11 cellular contexts compared by ENCODE assay signal in genomic region chr1:236534164-236534651, GRCh38. TPM values are rescaled to one million over a fixed set of nuclear protein-coding genes. Genes with fewer than 3 reads are reported as not detected.
DNase-seq lines count a peak whose midpoint lies in the region; ATAC-seq and TF ChIP-seq lines count a peak whose summit lies in the region.
"Had no signal": no experiment of that assay in that cellular context is flagged by ENCODE, and none has a peak within 500 bp of the region (broad histone marks: within the 10 kb centered on the region; RNA-seq: fewer than 3 reads in every experiment).

No MANE protein-coding gene starts in this region.

- H3K4me1 Mint-ChIP-seq in natural killer cell treated with Interleukin-12 subunit alpha and Interleukin-12 subunit beta and Interleukin-15 and Interleukin-18, amount 100 ng/mL, for 72 hours (ENCODE audit: low read depth in 2 of 2): peaks cover 22 to 49% of the 10 kb centered on the region in 2 donors
- H3K4me1 Mint-ChIP-seq in natural killer cell: peaks cover 27 to 32% of the 10 kb centered on the region in 2 donors
- H3K4me1 Mint-ChIP-seq in activated naive CD4-positive, alpha-beta T cell treated with anti-CD3 and anti-CD28 coated beads, Interleukin-2, amount 10 ng/mL, durations not matched to agents 7 days and 5 days: peaks cover 36% of the 10 kb centered on the region

- peak overlapping the region; percentile 59 for H3K4me3 Mint-ChIP-seq in natural killer cell treated with Interleukin-12 subunit alpha and Interleukin-12 subunit beta and Interleukin-15 and Interleukin-18, amount 100 ng/mL, for 72 hours
- no peak overlapping the region for H3K4me3 Mint-ChIP-seq in natural killer cell
- no peak overlapping the region for H3K4me3 Mint-ChIP-seq in activated naive CD4-positive, alpha-beta T cell treated with anti-CD3 and anti-CD28 coated beads, Interleukin-2, amount 10 ng/mL, durations not matched to agents 7 days and 5 days
- H3K4me3 Mint-ChIP-seq: neural crest cell had no signal

- no peaks in the 10 kb centered on the region for H3K9me3 Mint-ChIP-seq in natural killer cell treated with Interleukin-12 subunit alpha and Interleukin-12 subunit beta and Interleukin-15 and Interleukin-18, amount 100 ng/mL, for 72 hours
- no peaks in the 10 kb centered on the region for H3K9me3 Mint-ChIP-seq in natural killer cell
- H3K9me3 Mint-ChIP-seq in activated naive CD4-positive, alpha-beta T cell treated with anti-CD3 and anti-CD28 coated beads, Interleukin-2, amount 10 ng/mL, durations not matched to agents 7 days and 5 days: no peaks in the 10 kb centered on the region
- H3K9me3 Mint-ChIP-seq: neural crest cell had no signal

- H3K27me3 Mint-ChIP-seq in natural killer cell treated with Interleukin-12 subunit alpha and Interleukin-12 subunit beta and Interleukin-15 and Interleukin-18, amount 100 ng/mL, for 72 hours: no peaks in the 10 kb centered on the region
- no peaks in the 10 kb centered on the region for H3K27me3 Mint-ChIP-seq in natural killer cell (ENCODE audit: low read depth in 2 of 2)
- no peaks in the 10 kb centered on the region for H3K27me3 Mint-ChIP-seq in activated naive CD4-positive, alpha-beta T cell treated with anti-CD3 and anti-CD28 coated beads, Interleukin-2, amount 10 ng/mL, durations not matched to agents 7 days and 5 days

- TF ChIP-seq CTCF in natural killer cell (IDR thresholded peaks at IDR 0.05): no peak

- H3K36me3 Mint-ChIP-seq in natural killer cell treated with Interleukin-12 subunit alpha and Interleukin-12 subunit beta and Interleukin-15 and Interleukin-18, amount 100 ng/mL, for 72 hours: peaks cover 31% of the 10 kb centered on the region
- H3K36me3 Mint-ChIP-seq in natural killer cell: peaks cover 7% of the 10 kb centered on the region
- H3K36me3 Mint-ChIP-seq in activated naive CD4-positive, alpha-beta T cell treated with anti-CD3 and anti-CD28 coated beads, Interleukin-2, amount 10 ng/mL, durations not matched to agents 7 days and 5 days: peaks cover 50% of the 10 kb centered on the region

- CTCF ChIA-PET in activated naive CD4-positive, alpha-beta T cell treated with anti-CD3 and anti-CD28 coated beads, Interleukin-2, amount 10 ng/mL, durations not matched to agents 7 days and 5 days (lab: Charles Lee): interaction anchor here (0.9 kb wide), 1 partner anchor 11 kb away, joined by 3 read pairs; no protein-coding TSS in a partner anchor

- peak overlapping the region; percentile 58 to 74 for H3K27ac Mint-ChIP-seq in natural killer cell treated with Interleukin-12 subunit alpha and Interleukin-12 subunit beta and Interleukin-15 and Interleukin-18, amount 100 ng/mL, for 72 hours
- peak overlapping the region in 1 of 2 donors; percentile 30 for H3K27ac Mint-ChIP-seq in natural killer cell
- H3K27ac Mint-ChIP-seq in activated naive CD4-positive, alpha-beta T cell treated with anti-CD3 and anti-CD28 coated beads, Interleukin-2, amount 10 ng/mL, durations not matched to agents 7 days and 5 days: peak overlapping the region; percentile 70

- intact Hi-C loops in natural killer cell (cut with micrococcal nuclease): no loop called here
- intact Hi-C loops in head of caudate nucleus (cut with DNase I): no loop called here

- ATAC-seq in natural killer cell treated with Interleukin-12 subunit alpha and Interleukin-12 subunit beta and Interleukin-15 and Interleukin-18, amount 100 ng/mL, for 72 hours: peak; percentile 55 to 85
- ATAC-seq in natural killer cell (no peak), GM21526 (IDR thresholded peaks at IDR 0.05; ENCODE audit: low FRiP score, unreplicated experiment) (no peak), GM21737 (IDR thresholded peaks at IDR 0.05; ENCODE audit: unreplicated experiment) (no peak)

- DNase-seq in natural killer cell treated with Interleukin-12 subunit alpha and Interleukin-12 subunit beta and Interleukin-15 and Interleukin-18, amount 100 ng/mL, for 72 hours (ENCODE audit: low spot score): no peak
- DNase-seq in natural killer cell (no peak), glomerular visceral epithelial cell (ENCODE audit: extremely low spot score) (peak; percentile 57), head of caudate nucleus (no peak), cortex of kidney (lab: John Stamatoyannopoulos, UW) (no peak)
- no peak for DNase-seq in activated naive CD4-positive, alpha-beta T cell treated with anti-CD3 and anti-CD28 coated beads, Interleukin-2, amount 10 ng/mL, durations not matched to agents 7 days and 5 days
- DNase-seq: BE2C, NCI-H2171 had no signal

RNA-seq across cellular contexts. Expression of gene LGALS8, which starts 10.4 kb away (rescaled TPM):
- 100 to 1,000 TPM in 1 of 2 donors, 10 to 100 TPM in 1; 88.2 to 119 TPM for total RNA-seq in natural killer cell treated with Interleukin-12 subunit alpha and Interleukin-12 subunit beta and Interleukin-15 and Interleukin-18, amount 100 ng/mL, for 72 hours
- 100 to 1,000 TPM in 2 of 3 donors, 10 to 100 TPM in 1; 90.5 to 129 (median 114) TPM for total RNA-seq in natural killer cell

Comparison
In these comparisons a context has a peak if more than half of its experiments do, and no peak if none do; other contexts are left out.
1. ATAC-seq: peak in natural killer cell treated with Interleukin-12 subunit alpha and Interleukin-12 subunit beta and Interleukin-15 and Interleukin-18, amount 100 ng/mL, for 72 hours (2 of 2); none in natural killer cell (0 of 3), GM21526 (single experiment) and GM21737 (single experiment).